ENCODE assay signal across 13 cellular contexts in the genomic region with DNA sequence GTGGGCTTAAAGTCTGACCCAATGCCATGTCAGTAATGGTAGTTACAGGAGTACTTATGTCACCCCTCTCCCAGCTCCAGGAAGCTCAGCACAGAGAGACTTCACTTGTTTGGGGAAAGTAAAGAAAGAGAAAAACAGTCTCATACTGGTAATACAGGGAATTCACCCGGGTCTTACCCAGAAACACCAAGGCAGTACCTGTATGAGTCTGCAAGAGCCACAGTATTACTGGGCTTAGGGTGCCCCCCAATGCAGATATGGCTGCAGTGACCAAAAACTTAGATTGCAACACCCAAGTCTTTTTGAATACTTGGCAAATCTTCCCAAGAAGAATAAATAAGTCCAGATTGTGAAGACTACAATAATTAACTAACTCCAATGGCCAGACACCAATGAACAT.
DNase-seq lines count a peak whose midpoint lies in the region; ATAC-seq lines count a peak whose summit lies in the region.
"Had no signal": no experiment of that assay in that cellular context is flagged by ENCODE, and none has a peak within 500 bp of the region (broad histone marks: within the 10 kb centered on the region; RNA-seq: fewer than 3 reads in every experiment).

No MANE protein-coding gene starts in this region.

- peak; percentile 95 for ATAC-seq in GM21786 (IDR thresholded peaks at IDR 0.05; ENCODE audit: unreplicated experiment)
- peak; percentile 63 for ATAC-seq in HG03108 (IDR thresholded peaks at IDR 0.05; ENCODE audit: unreplicated experiment)
- ATAC-seq: CD8-positive, alpha-beta T cell; heart left ventricle; left colon; PC-3 had no signal

- no peaks in the 10 kb centered on the region for H3K4me1 ChIP-seq in mesendoderm (ENCODE audit: control insufficient read depth, low read depth, low read length)
- H3K4me1 ChIP-seq: heart left ventricle had no signal

- H3K79me2 ChIP-seq in mesendoderm (ENCODE audit: control insufficient read depth, insufficient read depth, low read length) = no peaks in the 10 kb centered on the region

- no peak overlapping the region for H3K27ac ChIP-seq in mesendoderm (ENCODE audit: low read depth, low read length)
- H3K27ac ChIP-seq: heart left ventricle had no signal

- H2BK120ac ChIP-seq in mesendoderm (ENCODE audit: low read depth, low read length) = no peak overlapping the region

- WGBS in mesendoderm (ENCODE audit: extremely low coverage, insufficient coverage, low lambda C conversion rate) = no CpG with 5 or more reads among the region's 1 CpG

- H3K9ac ChIP-seq in mesendoderm (ENCODE audit: low read length) = no peak overlapping the region

- no peak overlapping the region for H4K8ac ChIP-seq in mesendoderm (ENCODE audit: low read depth, low read length)

- no peaks in the 10 kb centered on the region for H3K27me3 ChIP-seq in mesendoderm (ENCODE audit: insufficient read depth, low read length, poor library complexity)
- H3K27me3 ChIP-seq: heart left ventricle had no signal

- no peak overlapping the region for H3K56ac ChIP-seq in mesendoderm (ENCODE audit: low read length)

- no peak overlapping the region for H3K4me3 ChIP-seq in mesendoderm (ENCODE audit: low read length)
- H3K4me3 ChIP-seq: heart left ventricle had no signal

- no peak overlapping the region for H2BK15ac ChIP-seq in mesendoderm (replicated peaks; ENCODE audit: low read depth)

- no peak overlapping the region for H3K4me3 Mint-ChIP-seq in activated naive CD4-positive, alpha-beta T cell treated with anti-CD3 and anti-CD28 coated beads for 36 hours
- H3K4me3 Mint-ChIP-seq in activated naive CD4-positive, alpha-beta T cell treated with anti-CD3 and anti-CD28 coated beads, Interleukin-2, amount 10 ng/mL, durations not matched to agents 7 days and 5 days = no peak overlapping the region
- H3K4me3 Mint-ChIP-seq: CD8-positive, alpha-beta T cell had no signal

- H4K5ac ChIP-seq in mesendoderm (ENCODE audit: low read length) = no peak overlapping the region

- H3K9me3 Mint-ChIP-seq in activated naive CD4-positive, alpha-beta T cell treated with anti-CD3 and anti-CD28 coated beads for 36 hours = peaks cover 4% of the 10 kb centered on the region
- H3K9me3 Mint-ChIP-seq in activated naive CD4-positive, alpha-beta T cell treated with anti-CD3 and anti-CD28 coated beads, Interleukin-2, amount 10 ng/mL, durations not matched to agents 7 days and 5 days = no peaks in the 10 kb centered on the region

- H3K27ac Mint-ChIP-seq in activated naive CD4-positive, alpha-beta T cell treated with anti-CD3 and anti-CD28 coated beads for 36 hours = no peak overlapping the region
- no peak overlapping the region for H3K27ac Mint-ChIP-seq in activated naive CD4-positive, alpha-beta T cell treated with anti-CD3 and anti-CD28 coated beads, Interleukin-2, amount 10 ng/mL, durations not matched to agents 7 days and 5 days
- H3K27ac Mint-ChIP-seq: CD8-positive, alpha-beta T cell had no signal

- no peaks in the 10 kb centered on the region for H3K36me3 ChIP-seq in mesendoderm (ENCODE audit: control insufficient read depth, insufficient read depth, low read length)
- H3K36me3 ChIP-seq: heart left ventricle had no signal

- H3K27me3 Mint-ChIP-seq in activated naive CD4-positive, alpha-beta T cell treated with anti-CD3 and anti-CD28 coated beads for 36 hours (ENCODE audit: low read depth) = no peaks in the 10 kb centered on the region
- no peaks in the 10 kb centered on the region for H3K27me3 Mint-ChIP-seq in activated naive CD4-positive, alpha-beta T cell treated with anti-CD3 and anti-CD28 coated beads, Interleukin-2, amount 10 ng/mL, durations not matched to agents 7 days and 5 days

- no peak overlapping the region for H2BK5ac ChIP-seq in mesendoderm (ENCODE audit: low read length)

- no peak overlapping the region for H3K18ac ChIP-seq in mesendoderm (ENCODE audit: low read length)

- H3K4me2 ChIP-seq in mesendoderm (ENCODE audit: low read length) = no peak overlapping the region

- H2AK5ac ChIP-seq in mesendoderm (ENCODE audit: low read length) = no peak overlapping the region

- H3K23ac ChIP-seq in mesendoderm (ENCODE audit: low read length) = no peak overlapping the region

- intact Hi-C loops in activated naive CD4-positive, alpha-beta T cell treated with anti-CD3 and anti-CD28 coated beads for 36 hours (cut with micrococcal nuclease) = no loop called here

- H3K79me1 ChIP-seq in mesendoderm (ENCODE audit: low read length) = no peaks in the 10 kb centered on the region

- DNase-seq in activated naive CD4-positive, alpha-beta T cell treated with anti-CD3 and anti-CD28 coated beads for 36 hours = peak; percentile 6
- DNase-seq in activated naive CD4-positive, alpha-beta T cell treated with anti-CD3 and anti-CD28 coated beads, Interleukin-2, amount 10 ng/mL, durations not matched to agents 7 days and 5 days = no peak
- DNase-seq in mesendoderm (peak; percentile 3), 8988T (no peak), hippocampal formation (lab: John Stamatoyannopoulos, UW) (no peak), NCI-H1105 (lab: John Stamatoyannopoulos, UW) (no peak)
- DNase-seq: CD8-positive, alpha-beta T cell; left colon; NCI-H446; PC-3 had no signal

- H3K36me3 Mint-ChIP-seq in activated naive CD4-positive, alpha-beta T cell treated with anti-CD3 and anti-CD28 coated beads for 36 hours (ENCODE audit: low read depth) = no peaks in the 10 kb centered on the region
- no peaks in the 10 kb centered on the region for H3K36me3 Mint-ChIP-seq in activated naive CD4-positive, alpha-beta T cell treated with anti-CD3 and anti-CD28 coated beads, Interleukin-2, amount 10 ng/mL, durations not matched to agents 7 days and 5 days
- H3K36me3 Mint-ChIP-seq: CD8-positive, alpha-beta T cell had no signal

- CTCF ChIA-PET in activated naive CD4-positive, alpha-beta T cell treated with anti-CD3 and anti-CD28 coated beads for 36 hours (lab: Charles Lee) = no interaction called here
- CTCF ChIA-PET in activated naive CD4-positive, alpha-beta T cell treated with anti-CD3 and anti-CD28 coated beads, Interleukin-2, amount 10 ng/mL, durations not matched to agents 7 days and 5 days (lab: Charles Lee) = no interaction called here

- H3K4ac ChIP-seq in mesendoderm (ENCODE audit: low read depth, low read length) = no peak overlapping the region

- no peaks in the 10 kb centered on the region for H3K4me1 Mint-ChIP-seq in activated naive CD4-positive, alpha-beta T cell treated with anti-CD3 and anti-CD28 coated beads for 36 hours (ENCODE audit: low read depth)
- H3K4me1 Mint-ChIP-seq in activated naive CD4-positive, alpha-beta T cell treated with anti-CD3 and anti-CD28 coated beads, Interleukin-2, amount 10 ng/mL, durations not matched to agents 7 days and 5 days = no peaks in the 10 kb centered on the region

Comparison
In these comparisons a context has a peak if more than half of its experiments do, and no peak if none do; other contexts are left out.
1. DNase-seq: peak in activated naive CD4-positive, alpha-beta T cell treated with anti-CD3 and anti-CD28 coated beads for 36 hours (single experiment) and mesendoderm (single experiment); none in activated naive CD4-positive, alpha-beta T cell treated with anti-CD3 and anti-CD28 coated beads, Interleukin-2, amount 10 ng/mL, durations not matched to agents 7 days and 5 days (single experiment), 8988T (single experiment), hippocampal formation (0 of 2) and NCI-H1105 (single experiment).